33 cellular contexts compared by ENCODE assay signal in genomic region chr5:144418719-144419118, GRCh38.
DNase-seq lines count a peak whose midpoint lies in the region; ATAC-seq, FAIRE-seq and TF ChIP-seq lines count a peak whose summit lies in the region.
"Had no signal": no experiment of that assay in that cellular context is flagged by ENCODE, and none has a peak within 500 bp of the region (broad histone marks: within the 10 kb centered on the region; RNA-seq: fewer than 3 reads in every experiment).

No MANE protein-coding gene starts in this region.

- H2BK15ac ChIP-seq in mesendoderm (replicated peaks; ENCODE audit: low read depth): no peak overlapping the region

- H3K4ac ChIP-seq in mesendoderm (ENCODE audit: low read depth, low read length): no peak overlapping the region

- H3K9ac ChIP-seq in mesendoderm (ENCODE audit: low read length): no peak overlapping the region
- H3K9ac ChIP-seq: BLaER1; BLaER1 treated with 17β-estradiol and CSF1 and Interleukin-3, amounts not matched to agents 10 nM and 100 nM had no signal

- H4K8ac ChIP-seq in mesendoderm (ENCODE audit: low read depth, low read length): no peak overlapping the region

- no peaks in the 10 kb centered on the region for H3K9me3 ChIP-seq in mucosa of descending colon
- H3K9me3 ChIP-seq in small intestine (ENCODE audit: control insufficient read depth, low read depth): no peaks in the 10 kb centered on the region
- H3K9me3 ChIP-seq: A549, BE2C had no signal

- no peak overlapping the region for H4K5ac ChIP-seq in mesendoderm (ENCODE audit: low read length)

- no peak overlapping the region for H2BK120ac ChIP-seq in mesendoderm (ENCODE audit: low read depth, low read length)

- DNase-seq in left colon (no peak), left kidney (ENCODE audit: low read depth, low spot score) (peak; percentile 13), mucosa of descending colon (no peak), small intestine (peak; percentile 8), DMS79 (lab: John Stamatoyannopoulos, UW) (no peak), cerebellar nuclear complex (lab: John Stamatoyannopoulos, UW) (no peak), epidermal melanocyte (ENCODE audit: insufficient read length, low spot score) (no peak), mesendoderm (no peak)
- DNase-seq: 8988T; ACHN; AML-193; BE2C; C1 segment of cervical spinal cord; Caco-2; Calu3; CD4-positive, alpha-beta memory T cell; CD4-positive, alpha-beta T cell; CD4-positive, CD25-positive, alpha-beta regulatory T cell; CD8-positive, alpha-beta memory T cell; CD8-positive, alpha-beta T cell; COR-L47; DMS 273 treated with DMSO at 0.1 percent for 48 hours; DMS153; DMS53; DMS79 treated with DMSO at 0.1 percent for 48 hours; DND-41; EL had no signal

- no peaks in the 10 kb centered on the region for H3K79me2 ChIP-seq in mesendoderm (ENCODE audit: control insufficient read depth, insufficient read depth, low read length)

- H3K27me3 ChIP-seq in small intestine (ENCODE audit: control insufficient read depth in 2 of 2, insufficient read depth in 2 of 2, low read length in 2 of 2) (no peaks in the 10 kb centered on the region), mesendoderm (ENCODE audit: insufficient read depth, low read length, poor library complexity) (no peaks in the 10 kb centered on the region)
- H3K27me3 ChIP-seq: BE2C; BLaER1; BLaER1 treated with 17β-estradiol and CSF1 and Interleukin-3, amounts not matched to agents 10 nM and 100 nM had no signal

- no peak overlapping the region for H2AK5ac ChIP-seq in mesendoderm (ENCODE audit: low read length)

- no peak overlapping the region for H2BK5ac ChIP-seq in mesendoderm (ENCODE audit: low read length)

- ATAC-seq in left colon: peak; percentile 76
- ATAC-seq in mucosa of descending colon: peak; percentile 69
- ATAC-seq: A549; CD8-positive, alpha-beta T cell had no signal

- TF ChIP-seq CTCF in mucosa of descending colon (IDR thresholded peaks at IDR 0.05): no peak

- H3K36me3 ChIP-seq in mucosa of descending colon (ENCODE audit: low read depth) (no peaks in the 10 kb centered on the region), small intestine (ENCODE audit: control insufficient read depth in 2 of 2, insufficient read depth in 2 of 2, low read length in 2 of 2) (no peaks in the 10 kb centered on the region), mesendoderm (ENCODE audit: control insufficient read depth, insufficient read depth, low read length) (no peaks in the 10 kb centered on the region)
- H3K36me3 ChIP-seq: BE2C; BLaER1; BLaER1 treated with 17β-estradiol and CSF1 and Interleukin-3, amounts not matched to agents 10 nM and 100 nM had no signal

- H3K4me1 ChIP-seq in mucosa of descending colon (ENCODE audit: low read depth) (no peaks in the 10 kb centered on the region), small intestine (ENCODE audit: control insufficient read depth in 2 of 2, insufficient read depth in 1 of 2, low read depth in 1 of 2, low read length in 1 of 2) (no peaks in the 10 kb centered on the region), mesendoderm (ENCODE audit: control insufficient read depth, low read depth, low read length) (peaks cover 3% of the 10 kb centered on the region)
- H3K4me1 ChIP-seq: A549; BE2C; BLaER1; BLaER1 treated with 17β-estradiol and CSF1 and Interleukin-3, amounts not matched to agents 10 nM and 100 nM had no signal

- no peak overlapping the region for H3K4me2 ChIP-seq in mesendoderm (ENCODE audit: low read length)
- H3K4me2 ChIP-seq: A549; BLaER1; BLaER1 treated with 17β-estradiol and CSF1 and Interleukin-3, amounts not matched to agents 10 nM and 100 nM had no signal

- intact Hi-C loops in left colon (cut with DNase I, micrococcal nuclease) (no loop called here), mucosa of descending colon (cut with DNase I, micrococcal nuclease) (no loop called here)

- WGBS in small intestine, 3 donors: 72 to 88% (median 79%) methylated on average over 3 of the region's 3 CpGs
- WGBS in mesendoderm (ENCODE audit: extremely low coverage, insufficient coverage, low lambda C conversion rate): no CpG with 5 or more reads among the region's 3 CpGs

- H3K18ac ChIP-seq in mesendoderm (ENCODE audit: low read length): no peak overlapping the region

- no peak for FAIRE-seq in small intestine (lab: Jason Lieb, UNC)
- FAIRE-seq: A204.1, A549 had no signal

- H3K4me3 ChIP-seq in mucosa of descending colon (no peak overlapping the region), small intestine (ENCODE audit: low read depth in 1 of 2, low read length in 2 of 2) (no peak overlapping the region), mesendoderm (ENCODE audit: low read length) (no peak overlapping the region)
- H3K4me3 ChIP-seq: A549; BLaER1; BLaER1 treated with 17β-estradiol and CSF1 and Interleukin-3, amounts not matched to agents 10 nM and 100 nM had no signal

- no peak overlapping the region for H3K56ac ChIP-seq in mesendoderm (ENCODE audit: low read length)

- no peak overlapping the region for H3K23ac ChIP-seq in mesendoderm (ENCODE audit: low read length)

- H3K27ac ChIP-seq in small intestine (ENCODE audit: low read depth in 1 of 2, low read length in 1 of 2): no peak overlapping the region
- H3K27ac ChIP-seq in mesendoderm (ENCODE audit: low read depth, low read length): no peak overlapping the region
- H3K27ac ChIP-seq: 22Rv1; A549; BLaER1; BLaER1 treated with 17β-estradiol and CSF1 and Interleukin-3, amounts not matched to agents 10 nM and 100 nM; C4-2B had no signal

- no peaks in the 10 kb centered on the region for H3K79me1 ChIP-seq in mesendoderm (ENCODE audit: low read length)

Comparison
In these comparisons a context has a peak if more than half of its experiments do, and no peak if none do; other contexts are left out.
1. DNase-seq: peak in left kidney (single experiment) and small intestine (single experiment); none in left colon (0 of 2), mucosa of descending colon (0 of 3), DMS79 (single experiment), cerebellar nuclear complex (0 of 2), epidermal melanocyte (single experiment) and mesendoderm (single experiment).